In genomic region chr16:71808593-71809449, GRCh38 we compare ENCODE assay signal across 1 cellular context.
A peak's percentile ranks its signal among the peaks of the same experiment; 100 is the strongest.
TF ChIP-seq lines count a peak whose summit lies in the region.

TSS of gene AP1G1 (minus strand) at chr16:71808834. CDS start at chr16:71789479, 19,355 bp downstream.

TF ChIP-seq in HepG2, 621 proteins besides CTCF, POLR2A, EP300 and RAD21 (continued from another document and continues in another):
- TF ChIP-seq KIAA2018 (CRISPR knock-in tag; IDR thresholded peaks at IDR 0.05; ENCODE audit: borderline replicate concordance) = peak; percentile 28; the same call in 1 of the 2 replicates
- TF ChIP-seq RFX3 (CRISPR knock-in tag; IDR thresholded peaks at IDR 0.05) = peak; percentile 56; the same call in 1 of the 2 replicates
- peak; percentile 98 for TF ChIP-seq PCBP1 (IDR thresholded peaks at IDR 0.05; ENCODE audit: borderline replicate concordance, low read depth, low read length)
- peak; percentile 94 for TF ChIP-seq MEIS2 (CRISPR knock-in tag; IDR thresholded peaks at IDR 0.05)
- no peak for TF ChIP-seq LCORL (IDR thresholded peaks at IDR 0.05)
- TF ChIP-seq LCORL (CRISPR knock-in tag; IDR thresholded peaks at IDR 0.05) = no peak
- peak; percentile 92 for TF ChIP-seq SALL1 (CRISPR knock-in tag; IDR thresholded peaks at IDR 0.05)
- no peak for TF ChIP-seq FUBP1 (CRISPR knock-in tag; IDR thresholded peaks at IDR 0.05; ENCODE audit: borderline replicate concordance)
- peak; percentile 94 for TF ChIP-seq NFKB2 (CRISPR knock-in tag; IDR thresholded peaks at IDR 0.05; ENCODE audit: borderline replicate concordance)
- TF ChIP-seq ELK4 (CRISPR knock-in tag; IDR thresholded peaks at IDR 0.05; ENCODE audit: borderline replicate concordance) = no peak
- no peak for TF ChIP-seq ZNF512B (CRISPR knock-in tag; IDR thresholded peaks at IDR 0.05; ENCODE audit: borderline replicate concordance)
- TF ChIP-seq MYPOP (CRISPR knock-in tag; IDR thresholded peaks at IDR 0.05) = peak; percentile 81
- 0 out of 2 replicates have a peak, but pooled peaks have one; percentile 56 for TF ChIP-seq ZFP37 (CRISPR knock-in tag; IDR thresholded peaks at IDR 0.05; ENCODE audit: borderline replicate concordance)
- TF ChIP-seq ZNF142 (CRISPR knock-in tag; IDR thresholded peaks at IDR 0.05) = no peak
- TF ChIP-seq ZEB1 (IDR thresholded peaks at IDR 0.05; ENCODE audit: insufficient replicate concordance, low read depth) = peak; percentile 99
- no peak for TF ChIP-seq PBX2 (CRISPR knock-in tag; IDR thresholded peaks at IDR 0.05)
- TF ChIP-seq THAP9 (CRISPR knock-in tag; IDR thresholded peaks at IDR 0.05; ENCODE audit: borderline replicate concordance) = peak; percentile 96; the same call in 1 of the 2 replicates
- peak; percentile 73; the same call in 1 of the 2 replicates for TF ChIP-seq MEF2D (CRISPR knock-in tag; IDR thresholded peaks at IDR 0.05)
- TF ChIP-seq ZNF891 (CRISPR knock-in tag; IDR thresholded peaks at IDR 0.05) = 0 out of 2 replicates have a peak, but pooled peaks have one; percentile 85
